ENCODE assay signal across 8 cellular contexts in genomic region chr1:230104395-230105244, GRCh38. TPM values are rescaled to one million over a fixed set of nuclear protein-coding genes. Genes with fewer than 3 reads are reported as not detected.
DNase-seq lines count a peak whose midpoint lies in the region; TF ChIP-seq lines count a peak whose summit lies in the region.

No MANE protein-coding gene starts in this region.

- no peak overlapping the region for H3K4me3 ChIP-seq in HL-60 (replicated peaks; ENCODE audit: insufficient read depth, low read length)
- peak overlapping the region in 1 of 4 donors; percentile 13 for H3K4me3 ChIP-seq in Peyer's patch
- H3K4me3 ChIP-seq in testis: no peak overlapping the region

- H3K27ac Mint-ChIP-seq in activated T-helper 2 cell treated with anti-CD3 and anti-CD28 coated beads, Interferon-gamma antibody, Interleukin-2, Interleukin-4, amounts not matched to agents 10 μg/mL and 5 μg/mL and 100 μg/mL, durations not matched to agents 14 hours and 24 hours and 36 hours: peak overlapping the region; percentile 83

- TF ChIP-seq POLR2A in GM19193 (IDR thresholded peaks at IDR 0.05; ENCODE audit: extremely low read depth, insufficient read depth, insufficient read length) (peak; percentile 36), Peyer's patch (IDR thresholded peaks at IDR 0.05) (no peak), testis (IDR thresholded peaks at IDR 0.05) (no peak)

- H3K9me3 ChIP-seq in Peyer's patch: no peaks in the 10 kb centered on the region
- H3K9me3 ChIP-seq in testis: no peaks in the 10 kb centered on the region

- peak overlapping the region; percentile 38 for H3K4me3 Mint-ChIP-seq in activated T-helper 2 cell treated with anti-CD3 and anti-CD28 coated beads, Interferon-gamma antibody, Interleukin-2, Interleukin-4, amounts not matched to agents 10 μg/mL and 5 μg/mL and 100 μg/mL, durations not matched to agents 14 hours and 24 hours and 36 hours (ENCODE audit: low read depth)

- H3K36me3 Mint-ChIP-seq in activated T-helper 2 cell treated with anti-CD3 and anti-CD28 coated beads, Interferon-gamma antibody, Interleukin-2, Interleukin-4, amounts not matched to agents 10 μg/mL and 5 μg/mL and 100 μg/mL, durations not matched to agents 14 hours and 24 hours and 36 hours (ENCODE audit: low read depth): peaks cover 11% of the 10 kb centered on the region

- no peaks in the 10 kb centered on the region for H3K27me3 ChIP-seq in HL-60 (ENCODE audit: insufficient read depth, poor library complexity, severe bottlenecking)
- H3K27me3 ChIP-seq in Peyer's patch: no peaks in the 10 kb centered on the region
- no peaks in the 10 kb centered on the region for H3K27me3 ChIP-seq in testis

- no peak overlapping the region for H3K27ac ChIP-seq in HL-60 (replicated peaks)
- H3K27ac ChIP-seq in Peyer's patch: peak overlapping the region; percentile 30 to 82 (median 58)
- no peak overlapping the region for H3K27ac ChIP-seq in testis

- H3K9me3 Mint-ChIP-seq in activated T-helper 2 cell treated with anti-CD3 and anti-CD28 coated beads, Interferon-gamma antibody, Interleukin-2, Interleukin-4, amounts not matched to agents 10 μg/mL and 5 μg/mL and 100 μg/mL, durations not matched to agents 14 hours and 24 hours and 36 hours: no peaks in the 10 kb centered on the region

- no peak for TF ChIP-seq CTCF in HL-60 (IDR thresholded peaks at IDR 0.05; ENCODE audit: insufficient read depth, low read length)
- no peak for TF ChIP-seq CTCF in Peyer's patch (IDR thresholded peaks at IDR 0.05)
- TF ChIP-seq CTCF in testis (IDR thresholded peaks at IDR 0.05): no peak

- H3K36me3 ChIP-seq in Peyer's patch (no peaks in the 10 kb centered on the region), testis (ENCODE audit: low read depth, missing control alignments) (no peaks in the 10 kb centered on the region)

- 50 to 53% methylated on average over 19 of the region's 19 CpGs for WGBS in testis, 2 donors

- H3K4me1 ChIP-seq in Peyer's patch (peaks cover 14 to 34% (median 23%) of the 10 kb centered on the region in 4 donors), testis (peaks cover 29% of the 10 kb centered on the region)

- H3K27me3 Mint-ChIP-seq in activated T-helper 2 cell treated with anti-CD3 and anti-CD28 coated beads, Interferon-gamma antibody, Interleukin-2, Interleukin-4, amounts not matched to agents 10 μg/mL and 5 μg/mL and 100 μg/mL, durations not matched to agents 14 hours and 24 hours and 36 hours (ENCODE audit: low read depth): no peaks in the 10 kb centered on the region

- DNase-seq in Ammon's horn (ENCODE audit: low spot score) (peak; percentile 88), HL-60 (ENCODE audit: low read depth in 1 of 2, low spot score in 1 of 2) (peak; percentile 66 to 87), Peyer's patch (peak; percentile 77 to 97 (median 91)), fibroblast of the conjunctiva (ENCODE audit: low read depth) (peak; percentile 96), occipital lobe (lab: John Stamatoyannopoulos, UW) (peak; percentile 89), testis (peak; percentile 93)
- DNase-seq in activated T-helper 2 cell treated with anti-CD3 and anti-CD28 coated beads, Interferon-gamma antibody, Interleukin-2, Interleukin-4, amounts not matched to agents 10 μg/mL and 5 μg/mL and 100 μg/mL, durations not matched to agents 14 hours and 24 hours and 36 hours (ENCODE audit: low spot score): peak; percentile 29

- intact Hi-C loops in activated T-helper 2 cell treated with anti-CD3 and anti-CD28 coated beads, Interferon-gamma antibody, Interleukin-2, Interleukin-4, amounts not matched to agents 10 μg/mL and 5 μg/mL and 100 μg/mL, durations not matched to agents 14 hours and 24 hours and 36 hours (cut with micrococcal nuclease): loop anchor here (1.0 to 5.0 kb wide), 8 partner anchors 20 to 1312 kb away; partner anchors contain the start of gene GALNT2
- intact Hi-C loops in testis (cut with DNase I; ENCODE audit: low total_unique reads): no loop called here

- H3K4me1 Mint-ChIP-seq in activated T-helper 2 cell treated with anti-CD3 and anti-CD28 coated beads, Interferon-gamma antibody, Interleukin-2, Interleukin-4, amounts not matched to agents 10 μg/mL and 5 μg/mL and 100 μg/mL, durations not matched to agents 14 hours and 24 hours and 36 hours (ENCODE audit: low read depth): peaks cover 85% of the 10 kb centered on the region

RNA-seq across cellular contexts. Expression of gene GALNT2, which starts 37.6 kb away (rescaled TPM):
- total RNA-seq in Peyer's patch (10 to 100 TPM; 36.3 to 52.5 (median 43.6) TPM), occipital lobe (32.8 TPM), testis (100 to 1,000 TPM; 114 to 135 TPM)
- total RNA-seq in activated T-helper 2 cell treated with anti-CD3 and anti-CD28 coated beads, Interferon-gamma antibody, Interleukin-2, Interleukin-4, amounts not matched to agents 10 μg/mL and 5 μg/mL and 100 μg/mL, durations not matched to agents 14 hours and 24 hours and 36 hours: 58.9 and 59.3 TPM in 2 replicates
- polyA plus RNA-seq in testis (ENCODE audit: insufficient read depth, low read depth, low replicate concordance): 63.0 TPM

Comparison
In these comparisons a context has a peak if more than half of its experiments do, and no peak if none do; other contexts are left out.
1. DNase-seq: peak in every context shown above with its lines; median percentile 96 in fibroblast of the conjunctiva; 93 in testis; 91 in Peyer's patch; 89 in occipital lobe; 88 in Ammon's horn; 76 in HL-60; 29 in activated T-helper 2 cell treated with anti-CD3 and anti-CD28 coated beads, Interferon-gamma antibody, Interleukin-2, Interleukin-4, amounts not matched to agents 10 μg/mL and 5 μg/mL and 100 μg/mL, durations not matched to agents 14 hours and 24 hours and 36 hours.
2. H3K27ac ChIP-seq: peak in Peyer's patch (4 of 4); none in HL-60 (single experiment) and testis (0 of 2).